1 cellular context compared by ENCODE assay signal in genomic region chr19:47497073-47497766, GRCh38.
TF ChIP-seq lines count a peak whose summit lies in the region.

No MANE protein-coding gene starts in this region.

TF ChIP-seq in K562, 482 proteins besides CTCF, POLR2A, EP300 and RAD21 (continued from another document and continues in another):
- TF ChIP-seq MBD2 (IDR thresholded peaks at IDR 0.05; ENCODE audit: borderline replicate concordance, low read depth), result peak; percentile 46; the same call in 1 of the 2 replicates
- TF ChIP-seq CCNT2 (IDR thresholded peaks at IDR 0.05; ENCODE audit: borderline replicate concordance, extremely low read depth, insufficient read length, low read depth, low read length), result peak; percentile 48
- TF ChIP-seq HLTF (IDR thresholded peaks at IDR 0.05), result no peak
- TF ChIP-seq RUNX1 (IDR thresholded peaks at IDR 0.05; ENCODE audit: low read depth), result no peak
- TF ChIP-seq RBBP5 (IDR thresholded peaks at IDR 0.05; ENCODE audit: borderline replicate concordance, insufficient read depth, low read length, poor library complexity, severe bottlenecking), result no peak
- TF ChIP-seq ETV5 (CRISPR knock-in tag; IDR thresholded peaks at IDR 0.05; ENCODE audit: low read depth), result 0 out of 2 replicates have a peak, but pooled peaks have one; percentile 39
- no peak for TF ChIP-seq ZNF3 (CRISPR knock-in tag; IDR thresholded peaks at IDR 0.05)
- TF ChIP-seq, protein P1, sequence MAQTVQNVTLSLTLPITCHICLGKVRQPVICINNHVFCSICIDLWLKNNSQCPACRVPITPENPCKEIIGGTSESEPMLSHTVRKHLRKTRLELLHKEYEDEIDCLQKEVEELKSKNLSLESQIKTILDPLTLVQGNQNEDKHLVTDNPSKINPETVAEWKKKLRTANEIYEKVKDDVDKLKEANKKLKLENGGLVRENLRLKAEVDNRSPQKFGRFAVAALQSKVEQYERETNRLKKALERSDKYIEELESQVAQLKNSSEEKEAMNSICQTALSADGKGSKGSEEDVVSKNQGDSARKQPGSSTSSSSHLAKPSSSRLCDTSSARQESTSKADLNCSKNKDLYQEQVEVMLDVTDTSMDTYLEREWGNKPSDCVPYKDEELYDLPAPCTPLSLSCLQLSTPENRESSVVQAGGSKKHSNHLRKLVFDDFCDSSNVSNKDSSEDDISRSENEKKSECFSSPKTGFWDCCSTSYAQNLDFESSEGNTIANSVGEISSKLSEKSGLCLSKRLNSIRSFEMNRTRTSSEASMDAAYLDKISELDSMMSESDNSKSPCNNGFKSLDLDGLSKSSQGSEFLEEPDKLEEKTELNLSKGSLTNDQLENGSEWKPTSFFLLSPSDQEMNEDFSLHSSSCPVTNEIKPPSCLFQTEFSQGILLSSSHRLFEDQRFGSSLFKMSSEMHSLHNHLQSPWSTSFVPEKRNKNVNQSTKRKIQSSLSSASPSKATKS (CRISPR knock-in tag; IDR thresholded peaks at IDR 0.05), result no peak
- 0 out of 2 replicates have a peak, but pooled peaks have one; percentile 13 for TF ChIP-seq RB1 (IDR thresholded peaks at IDR 0.05; ENCODE audit: low read depth)
- no peak for TF ChIP-seq ZNF57 (CRISPR knock-in tag; IDR thresholded peaks at IDR 0.05)
- TF ChIP-seq ZNF778 (CRISPR knock-in tag; IDR thresholded peaks at IDR 0.05), result no peak
- peak; percentile 89 for TF ChIP-seq TEAD4 (IDR thresholded peaks at IDR 0.05; ENCODE audit: low read length)
- TF ChIP-seq TEAD4 (CRISPR knock-in tag; IDR thresholded peaks at IDR 0.05; ENCODE audit: borderline replicate concordance), result no peak
- TF ChIP-seq KDM1A (IDR thresholded peaks at IDR 0.05), result peak in 1 of 2 experiments; percentile 24; a peak in 1 of 4 replicates
- no peak for TF ChIP-seq CLOCK (CRISPR knock-in tag; IDR thresholded peaks at IDR 0.05; ENCODE audit: borderline replicate concordance)
- TF ChIP-seq SIN3A (IDR thresholded peaks at IDR 0.05; ENCODE audit: borderline replicate concordance in 2 of 2, control insufficient read depth in 1 of 2, low read depth in 2 of 2, low read length in 2 of 2), result peak in 1 of 2 experiments; percentile 84; a peak in 1 of 4 replicates
- peak; percentile 48; the same call in 1 of the 2 replicates for TF ChIP-seq SP1 (CRISPR knock-in tag; IDR thresholded peaks at IDR 0.05)
- TF ChIP-seq SNIP1 (IDR thresholded peaks at IDR 0.05; ENCODE audit: low read depth), result no peak
- no peak for TF ChIP-seq ZNF239 (CRISPR knock-in tag; IDR thresholded peaks at IDR 0.05)
- TF ChIP-seq U2AF1 (optimal IDR thresholded peaks at IDR 0.05; ENCODE audit: low read depth, low read length), result no peak
- TF ChIP-seq RAD51 (IDR thresholded peaks at IDR 0.05; ENCODE audit: borderline replicate concordance, low read depth), result no peak
- no peak for TF ChIP-seq ELF2 (CRISPR knock-in tag; IDR thresholded peaks at IDR 0.05)
- TF ChIP-seq FOSL1 (tag; conservative IDR thresholded peaks at IDR 0.05), result peak; percentile 76
- no peak for TF ChIP-seq WHSC1 (IDR thresholded peaks at IDR 0.05; ENCODE audit: low read length)
- peak; percentile 54; the same call in 1 of the 2 replicates for TF ChIP-seq MYC (IDR thresholded peaks at IDR 0.05; ENCODE audit: low read depth, low read length)
- no peak for TF ChIP-seq MYC (CRISPR knock-in tag; IDR thresholded peaks at IDR 0.05; ENCODE audit: borderline replicate concordance, low read depth)
- peak; percentile 22 to 35; a peak in 1 of 4 replicates for TF ChIP-seq RCOR1 (IDR thresholded peaks at IDR 0.05; ENCODE audit: borderline replicate concordance in 1 of 2, low read depth in 2 of 2, low read length in 2 of 2)
- TF ChIP-seq SREBF2 (CRISPR knock-in tag; IDR thresholded peaks at IDR 0.05), result no peak
- TF ChIP-seq MCM3 (IDR thresholded peaks at IDR 0.05), result no peak
- no peak for TF ChIP-seq ZFP30 (CRISPR knock-in tag; IDR thresholded peaks at IDR 0.05; ENCODE audit: borderline replicate concordance)
- TF ChIP-seq NEUROD1 (IDR thresholded peaks at IDR 0.05; ENCODE audit: borderline replicate concordance, low read depth, low read length, partially characterized antibody), result no peak
- peak in 1 of 2 experiments; percentile 54; a peak in 1 of 4 replicates for TF ChIP-seq ZMIZ1 (IDR thresholded peaks at IDR 0.05; ENCODE audit: low read depth in 2 of 2, low read length in 2 of 2)
- TF ChIP-seq, protein P2, sequence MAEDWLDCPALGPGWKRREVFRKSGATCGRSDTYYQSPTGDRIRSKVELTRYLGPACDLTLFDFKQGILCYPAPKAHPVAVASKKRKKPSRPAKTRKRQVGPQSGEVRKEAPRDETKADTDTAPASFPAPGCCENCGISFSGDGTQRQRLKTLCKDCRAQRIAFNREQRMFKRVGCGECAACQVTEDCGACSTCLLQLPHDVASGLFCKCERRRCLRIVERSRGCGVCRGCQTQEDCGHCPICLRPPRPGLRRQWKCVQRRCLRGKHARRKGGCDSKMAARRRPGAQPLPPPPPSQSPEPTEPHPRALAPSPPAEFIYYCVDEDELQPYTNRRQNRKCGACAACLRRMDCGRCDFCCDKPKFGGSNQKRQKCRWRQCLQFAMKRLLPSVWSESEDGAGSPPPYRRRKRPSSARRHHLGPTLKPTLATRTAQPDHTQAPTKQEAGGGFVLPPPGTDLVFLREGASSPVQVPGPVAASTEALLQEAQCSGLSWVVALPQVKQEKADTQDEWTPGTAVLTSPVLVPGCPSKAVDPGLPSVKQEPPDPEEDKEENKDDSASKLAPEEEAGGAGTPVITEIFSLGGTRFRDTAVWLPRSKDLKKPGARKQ (CRISPR knock-in tag; IDR thresholded peaks at IDR 0.05), result no peak
- TF ChIP-seq GTF3C2 (IDR thresholded peaks at IDR 0.05; ENCODE audit: borderline replicate concordance, extremely low read depth, insufficient read length), result no peak
- no peak for TF ChIP-seq CHD1 (IDR thresholded peaks at IDR 0.05; ENCODE audit: low read length)
- TF ChIP-seq BCOR (IDR thresholded peaks at IDR 0.05), result no peak
- TF ChIP-seq TBL1XR1 (IDR thresholded peaks at IDR 0.05; ENCODE audit: low read length in 2 of 2), result peak in 1 of 2 experiments; percentile 42; a peak in 1 of 4 replicates
- peak; percentile 89 for TF ChIP-seq POLR2AphosphoS5 (IDR thresholded peaks at IDR 0.05; ENCODE audit: control insufficient read depth, insufficient read depth, low read depth, low read length)
- no peak for TF ChIP-seq ZNF146 (CRISPR knock-in tag; IDR thresholded peaks at IDR 0.05; ENCODE audit: unreplicated experiment)
- TF ChIP-seq, protein P3, sequence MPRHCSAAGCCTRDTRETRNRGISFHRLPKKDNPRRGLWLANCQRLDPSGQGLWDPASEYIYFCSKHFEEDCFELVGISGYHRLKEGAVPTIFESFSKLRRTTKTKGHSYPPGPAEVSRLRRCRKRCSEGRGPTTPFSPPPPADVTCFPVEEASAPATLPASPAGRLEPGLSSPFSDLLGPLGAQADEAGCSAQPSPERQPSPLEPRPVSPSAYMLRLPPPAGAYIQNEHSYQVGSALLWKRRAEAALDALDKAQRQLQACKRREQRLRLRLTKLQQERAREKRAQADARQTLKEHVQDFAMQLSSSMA (CRISPR knock-in tag; IDR thresholded peaks at IDR 0.05), result no peak
- TF ChIP-seq CSDE1 (IDR thresholded peaks at IDR 0.05), result no peak
- no peak for TF ChIP-seq ZNF12 (CRISPR knock-in tag; IDR thresholded peaks at IDR 0.05)
- TF ChIP-seq TRIM25 (IDR thresholded peaks at IDR 0.05; ENCODE audit: borderline replicate concordance), result peak; percentile 43; the same call in 1 of the 2 replicates
- TF ChIP-seq, protein P4, sequence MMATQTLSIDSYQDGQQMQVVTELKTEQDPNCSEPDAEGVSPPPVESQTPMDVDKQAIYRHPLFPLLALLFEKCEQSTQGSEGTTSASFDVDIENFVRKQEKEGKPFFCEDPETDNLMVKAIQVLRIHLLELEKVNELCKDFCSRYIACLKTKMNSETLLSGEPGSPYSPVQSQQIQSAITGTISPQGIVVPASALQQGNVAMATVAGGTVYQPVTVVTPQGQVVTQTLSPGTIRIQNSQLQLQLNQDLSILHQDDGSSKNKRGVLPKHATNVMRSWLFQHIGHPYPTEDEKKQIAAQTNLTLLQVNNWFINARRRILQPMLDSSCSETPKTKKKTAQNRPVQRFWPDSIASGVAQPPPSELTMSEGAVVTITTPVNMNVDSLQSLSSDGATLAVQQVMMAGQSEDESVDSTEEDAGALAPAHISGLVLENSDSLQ (IDR thresholded peaks at IDR 0.05), result peak; percentile 52; the same call in 1 of the 2 replicates
- 0 out of 4 replicates have a peak, but pooled peaks of 1 of the 2 experiments have one; percentile 58 for TF ChIP-seq ARNT (IDR thresholded peaks at IDR 0.05)
- TF ChIP-seq SMARCA4 (IDR thresholded peaks at IDR 0.05), result peak; percentile 80
- TF ChIP-seq, protein P5, sequence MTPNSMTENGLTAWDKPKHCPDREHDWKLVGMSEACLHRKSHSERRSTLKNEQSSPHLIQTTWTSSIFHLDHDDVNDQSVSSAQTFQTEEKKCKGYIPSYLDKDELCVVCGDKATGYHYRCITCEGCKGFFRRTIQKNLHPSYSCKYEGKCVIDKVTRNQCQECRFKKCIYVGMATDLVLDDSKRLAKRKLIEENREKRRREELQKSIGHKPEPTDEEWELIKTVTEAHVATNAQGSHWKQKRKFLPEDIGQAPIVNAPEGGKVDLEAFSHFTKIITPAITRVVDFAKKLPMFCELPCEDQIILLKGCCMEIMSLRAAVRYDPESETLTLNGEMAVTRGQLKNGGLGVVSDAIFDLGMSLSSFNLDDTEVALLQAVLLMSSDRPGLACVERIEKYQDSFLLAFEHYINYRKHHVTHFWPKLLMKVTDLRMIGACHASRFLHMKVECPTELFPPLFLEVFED (CRISPR knock-in tag; conservative IDR thresholded peaks at IDR 0.05), result no peak
- no peak for TF ChIP-seq SREBF1 (IDR thresholded peaks at IDR 0.05; ENCODE audit: borderline replicate concordance, low read depth, low read length)
